ENCODE assay signal across 12 cellular contexts in the genomic region with DNA sequence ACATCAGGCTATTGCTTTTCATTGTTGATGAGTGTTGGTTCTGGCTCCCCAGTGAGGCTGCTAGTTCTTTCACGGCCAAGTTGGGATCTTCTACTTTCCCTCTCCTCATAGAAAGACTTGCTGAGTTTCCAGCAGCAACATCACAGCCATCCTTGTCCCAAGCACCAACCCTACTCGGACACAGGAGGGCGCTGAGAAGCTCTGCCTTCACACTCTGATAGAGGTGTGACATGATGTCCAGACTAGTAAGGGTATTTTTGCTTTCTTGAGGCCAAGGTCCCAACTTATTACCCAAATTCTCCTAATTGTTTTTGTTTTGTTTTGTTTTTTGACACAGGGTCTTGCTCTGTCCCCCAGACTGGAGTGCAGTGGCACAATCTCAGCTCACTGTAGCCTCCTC. TPM values are rescaled to one million over a fixed set of nuclear protein-coding genes. Genes with fewer than 3 reads are reported as not detected.
DNase-seq lines count a peak whose midpoint lies in the region; ATAC-seq, FAIRE-seq and TF ChIP-seq lines count a peak whose summit lies in the region.
"Had no signal": no experiment of that assay in that cellular context is flagged by ENCODE, and none has a peak within 500 bp of the region (broad histone marks: within the 10 kb centered on the region; RNA-seq: fewer than 3 reads in every experiment).

No MANE protein-coding gene starts in this region.

- H3K36me3 ChIP-seq in PC-3 (ENCODE audit: low read depth, low read length) = no peaks in the 10 kb centered on the region; the same call in 1 of the 2 replicates
- H3K36me3 ChIP-seq in mucosa of descending colon (ENCODE audit: low read depth) = no peaks in the 10 kb centered on the region

- peak; percentile 68 for ATAC-seq in GM19351 (IDR thresholded peaks at IDR 0.05; ENCODE audit: unreplicated experiment)
- no peak for ATAC-seq in PC-3
- ATAC-seq in mucosa of descending colon = no peak
- ATAC-seq: body of pancreas had no signal

- CTCF ChIA-PET in PC-3 (lab: Charles Lee) = interaction anchor here (0.6 kb wide), 1 partner anchor 196 kb away, joined by 8 read pairs; no protein-coding TSS in a partner anchor

- H3K9me3 ChIP-seq in PC-3 (ENCODE audit: low read length) = no peaks in the 10 kb centered on the region
- H3K9me3 ChIP-seq in mucosa of descending colon = no peaks in the 10 kb centered on the region
- H3K9me3 ChIP-seq: body of pancreas had no signal

- intact Hi-C loops in PC-3 (cut with micrococcal nuclease) = no loop called here
- intact Hi-C loops in mucosa of descending colon (cut with DNase I, micrococcal nuclease) = no loop called here

- H3K27ac ChIP-seq in PC-3 (ENCODE audit: low read length) = no peak overlapping the region
- H3K27ac ChIP-seq: body of pancreas had no signal

- no TSS peak for BruUV-seq in PC-3 (replicated peaks; lab: Mats Ljungman, UMichigan)

- no peak overlapping the region for H2AFZ ChIP-seq in PC-3 (ENCODE audit: low read length)

- POLR2A ChIA-PET in PC-3 (lab: Charles Lee; ENCODE audit: unreplicated experiment) = no interaction called here

- H3K4me2 ChIP-seq in PC-3 (ENCODE audit: low read length) = no peak overlapping the region

- TF ChIP-seq CTCF in D721Med (IDR thresholded peaks at IDR 0.05; ENCODE audit: insufficient read depth, missing control alignments) = peak; percentile 12
- peak; percentile 56 for TF ChIP-seq CTCF in PC-3 (conservative IDR thresholded peaks at IDR 0.05; ENCODE audit: low read depth, low read length)
- peak; percentile 25 for TF ChIP-seq CTCF in foreskin fibroblast (IDR thresholded peaks at IDR 0.05; ENCODE audit: low read depth, low read length)
- TF ChIP-seq CTCF in mucosa of descending colon (IDR thresholded peaks at IDR 0.05) = no peak

- H3K27me3 ChIP-seq in PC-3 (ENCODE audit: low read length) = no peaks in the 10 kb centered on the region
- H3K27me3 ChIP-seq: body of pancreas had no signal

- no peaks in the 10 kb centered on the region for H3K4me1 ChIP-seq in PC-3 (ENCODE audit: insufficient read depth, low read length)
- no peaks in the 10 kb centered on the region for H3K4me1 ChIP-seq in mucosa of descending colon (ENCODE audit: low read depth)
- H3K4me1 ChIP-seq: body of pancreas had no signal

- H3K9ac ChIP-seq in PC-3 (ENCODE audit: low read length) = no peak overlapping the region

- no peaks in the 10 kb centered on the region for H4K20me1 ChIP-seq in PC-3 (ENCODE audit: low read length)

- H3K9me2 ChIP-seq in PC-3 (replicated peaks; ENCODE audit: low read length) = no peaks in the 10 kb centered on the region

- H3K4me3 ChIP-seq in PC-3 (ENCODE audit: low read length) (no peak overlapping the region), foreskin fibroblast (ENCODE audit: low read depth in 1 of 2, low read length in 2 of 2) (no peak overlapping the region), mucosa of descending colon (no peak overlapping the region)
- H3K4me3 ChIP-seq: body of pancreas had no signal

- DNase-seq in D721Med (ENCODE audit: insufficient read length, low spot score) (no peak), PC-3 (peak; percentile 43), foreskin fibroblast (no peak), mucosa of descending colon (no peak), T-helper 9 cell (no peak), putamen (ENCODE audit: low spot score) (no peak)
- no peak for DNase-seq in stimulated activated naive CD4-positive, alpha-beta T cell (lab: John Stamatoyannopoulos, UW)
- DNase-seq: body of pancreas, immature natural killer cell, NCI-H187 treated with DMSO at 0.1 percent for 48 hours had no signal

- no peaks in the 10 kb centered on the region for H3K79me2 ChIP-seq in PC-3 (ENCODE audit: low read length)

- no peak for FAIRE-seq in D721Med (lab: Jason Lieb, UNC)

- no peaks in the 10 kb centered on the region for H3F3A ChIP-seq in PC-3 (ENCODE audit: low read length, unreplicated experiment)

RNA-seq across cellular contexts. Expression of gene GCM1, which starts 3.0 kb away (rescaled TPM):
- total RNA-seq in PC-3 (2014; rRNA removed) = not detected in 2 replicates
- total RNA-seq in mucosa of descending colon = not detected
- total RNA-seq: renal cortical epithelial cell had no signal
